20 cellular contexts compared by ENCODE assay signal in the genomic region with DNA sequence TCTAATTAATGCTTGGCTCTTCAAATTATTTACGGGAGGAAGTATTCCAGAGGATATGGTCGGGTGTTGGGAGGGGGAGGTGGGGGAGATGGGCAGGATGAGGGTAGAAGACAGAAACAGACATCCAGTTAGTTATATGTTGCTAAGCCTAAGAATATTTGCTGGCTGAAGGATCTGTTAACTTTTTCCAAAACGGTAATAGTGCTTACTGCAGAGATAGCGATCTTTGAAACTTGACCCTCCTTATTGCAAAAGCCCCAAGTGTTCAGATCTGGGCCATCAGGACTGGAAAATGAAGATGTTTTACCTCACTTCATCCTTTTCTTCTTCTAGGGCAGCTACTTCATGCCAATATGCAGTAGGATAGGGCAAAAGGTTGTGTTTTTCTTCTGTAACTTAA. TPM values are rescaled to one million over a fixed set of nuclear protein-coding genes. Genes with fewer than 3 reads are reported as not detected.
DNase-seq lines count a peak whose midpoint lies in the region; ATAC-seq and TF ChIP-seq lines count a peak whose summit lies in the region.
"Had no signal": no experiment of that assay in that cellular context is flagged by ENCODE, and none has a peak within 500 bp of the region (broad histone marks: within the 10 kb centered on the region; RNA-seq: fewer than 3 reads in every experiment).

No MANE protein-coding gene starts in this region.

- H3K9me3 ChIP-seq in RWPE2 (ENCODE audit: severe bottlenecking): no peaks in the 10 kb centered on the region
- H3K9me3 ChIP-seq in esophagus squamous epithelium: no peaks in the 10 kb centered on the region
- H3K9me3 ChIP-seq in prostate gland: no peaks in the 10 kb centered on the region
- H3K9me3 ChIP-seq: vagina had no signal

- H3K27ac ChIP-seq in RWPE2 (ENCODE audit: poor library complexity, severe bottlenecking): peak overlapping the region; percentile 16
- H3K27ac ChIP-seq in esophagus squamous epithelium: peak overlapping the region in 3 of 4 donors; percentile 25 to 66 (median 50)
- no peak overlapping the region for H3K27ac ChIP-seq in prostate gland
- H3K27ac ChIP-seq: BLaER1 treated with 17β-estradiol and CSF1 and Interleukin-3, amounts not matched to agents 10 nM and 100 nM; KMS-11; vagina had no signal

- no peak overlapping the region for H3K27ac Mint-ChIP-seq in activated naive CD4-positive, alpha-beta T cell treated with anti-CD3 and anti-CD28 coated beads, Interleukin-2, amount 50 U/mL, for 72 hours
- H3K27ac Mint-ChIP-seq: activated CD4-positive, alpha-beta T cell treated with anti-CD3 and anti-CD28 coated beads, Interleukin-2, amount 10 ng/mL, durations not matched to agents 7 days and 5 days; activated naive CD8-positive, alpha-beta T cell treated with anti-CD3 and anti-CD28 coated beads, Interleukin-2, amount 10 ng/mL, durations not matched to agents 7 days and 5 days; activated T-cell treated with anti-CD3 and anti-CD28 coated beads, Interleukin-2, amount 50 U/mL, for 24 hours; stimulated activated naive CD8-positive, alpha-beta T cell treated with anti-CD3 and anti-CD28 coated beads, Interleukin-15, Interleukin-2, amounts not matched to agents 100 ng/mL and 50 ng/mL, for 24 hours; T-helper 2 cell treated with Interferon-gamma antibody and Interleukin-4, amounts not matched to agents 5 μg/mL and 100 μg/mL, for 36 hours had no signal

- no peaks in the 10 kb centered on the region for H3K36me3 Mint-ChIP-seq in activated naive CD4-positive, alpha-beta T cell treated with anti-CD3 and anti-CD28 coated beads, Interleukin-2, amount 50 U/mL, for 72 hours
- H3K36me3 Mint-ChIP-seq: activated naive CD8-positive, alpha-beta T cell treated with anti-CD3 and anti-CD28 coated beads, Interleukin-2, amount 10 ng/mL, durations not matched to agents 7 days and 5 days had no signal

- peak; percentile 36 for DNase-seq in GF-D8 (lab: John Stamatoyannopoulos, UW)
- no peak for DNase-seq in RWPE2 (ENCODE audit: low spot score)
- no peak for DNase-seq in esophagus squamous epithelium (lab: John Stamatoyannopoulos, UW)
- DNase-seq in prostate gland (ENCODE audit: low spot score): peak; percentile 46
- DNase-seq in DMS153 treated with DMSO at 0.1 percent for 48 hours (lab: John Stamatoyannopoulos, UW; ENCODE audit: unreplicated experiment): no peak
- no peak for DNase-seq in putamen (ENCODE audit: low spot score)
- DNase-seq in activated naive CD4-positive, alpha-beta T cell treated with anti-CD3 and anti-CD28 coated beads, Interleukin-2, amount 50 U/mL, for 72 hours (ENCODE audit: low spot score in 2 of 2): no peak
- no peak for DNase-seq in NCI-H1105 (lab: John Stamatoyannopoulos, UW)
- DNase-seq: activated CD4-positive, alpha-beta T cell treated with anti-CD3 and anti-CD28 coated beads, Interleukin-2, amount 10 ng/mL, durations not matched to agents 7 days and 5 days; activated naive CD8-positive, alpha-beta T cell treated with anti-CD3 and anti-CD28 coated beads, Interleukin-2, amount 10 ng/mL, durations not matched to agents 7 days and 5 days; activated T-cell treated with anti-CD3 and anti-CD28 coated beads, Interleukin-2, amount 50 U/mL, for 24 hours; NCI-H2029; SHP77; stimulated activated CD4-positive, alpha-beta T cell treated with anti-CD3 and anti-CD28 coated beads, Interleukin-12 subunit alpha, Interleukin-12 subunit beta, amount 100 ng/mL, for 4 hours had no signal

- H3K4me3 ChIP-seq in RWPE2 (ENCODE audit: severe bottlenecking) (no peak overlapping the region), esophagus squamous epithelium (no peak overlapping the region), prostate gland (no peak overlapping the region)
- H3K4me3 ChIP-seq: BLaER1 treated with 17β-estradiol and CSF1 and Interleukin-3, amounts not matched to agents 10 nM and 100 nM; vagina had no signal

- H3K27me3 ChIP-seq in RWPE2 (ENCODE audit: insufficient read depth, poor library complexity, severe bottlenecking): no peaks in the 10 kb centered on the region
- H3K27me3 ChIP-seq in esophagus squamous epithelium: no peaks in the 10 kb centered on the region
- H3K27me3 ChIP-seq in prostate gland (replicated peaks; ENCODE audit: insufficient read depth): no peaks in the 10 kb centered on the region
- H3K27me3 ChIP-seq: BLaER1 treated with 17β-estradiol and CSF1 and Interleukin-3, amounts not matched to agents 10 nM and 100 nM; vagina had no signal

- peak; percentile 58 for ATAC-seq in RWPE2 (ENCODE audit: low read depth)
- no peak for ATAC-seq in activated naive CD4-positive, alpha-beta T cell treated with anti-CD3 and anti-CD28 coated beads, Interleukin-2, amount 50 U/mL, for 72 hours

- TF ChIP-seq CTCF in RWPE2 (IDR thresholded peaks at IDR 0.05; ENCODE audit: poor library complexity, severe bottlenecking): no peak
- no peak for TF ChIP-seq CTCF in esophagus squamous epithelium (IDR thresholded peaks at IDR 0.05)
- TF ChIP-seq CTCF in prostate gland (IDR thresholded peaks at IDR 0.05): no peak

- H3K4me1 ChIP-seq in RWPE2 (ENCODE audit: insufficient read depth, poor library complexity, severe bottlenecking) (peaks cover 30% of the 10 kb centered on the region), esophagus squamous epithelium (peaks cover 0 to 53% (median 9%) of the 10 kb centered on the region in 3 donors), prostate gland (replicated peaks) (no peaks in the 10 kb centered on the region)

- 43 to 55% methylated on average over 4 of the region's 4 CpGs for WGBS in esophagus squamous epithelium, 2 donors
- WGBS in prostate gland: 7% methylated on average over 4 of the region's 4 CpGs

- TF ChIP-seq POLR2A in esophagus squamous epithelium (IDR thresholded peaks at IDR 0.05) (no peak), prostate gland (IDR thresholded peaks at IDR 0.05) (no peak)

- no peaks in the 10 kb centered on the region for H3K9me3 Mint-ChIP-seq in activated naive CD4-positive, alpha-beta T cell treated with anti-CD3 and anti-CD28 coated beads, Interleukin-2, amount 50 U/mL, for 72 hours
- H3K9me3 Mint-ChIP-seq: activated CD4-positive, alpha-beta T cell treated with anti-CD3 and anti-CD28 coated beads, Interleukin-2, amount 10 ng/mL, durations not matched to agents 7 days and 5 days; activated naive CD8-positive, alpha-beta T cell treated with anti-CD3 and anti-CD28 coated beads, Interleukin-2, amount 10 ng/mL, durations not matched to agents 7 days and 5 days; activated T-cell treated with anti-CD3 and anti-CD28 coated beads, Interleukin-2, amount 50 U/mL, for 24 hours; central memory CD8-positive, alpha-beta T cell; stimulated activated naive CD8-positive, alpha-beta T cell treated with anti-CD3 and anti-CD28 coated beads, Interleukin-15, Interleukin-2, amounts not matched to agents 100 ng/mL and 50 ng/mL, for 24 hours; T-helper 2 cell treated with Interferon-gamma antibody and Interleukin-4, amounts not matched to agents 5 μg/mL and 100 μg/mL, for 36 hours had no signal

- H3K36me3 ChIP-seq in RWPE2 (ENCODE audit: low read depth): no peaks in the 10 kb centered on the region
- no peaks in the 10 kb centered on the region for H3K36me3 ChIP-seq in esophagus squamous epithelium
- no peaks in the 10 kb centered on the region for H3K36me3 ChIP-seq in prostate gland
- H3K36me3 ChIP-seq: BLaER1 treated with 17β-estradiol and CSF1 and Interleukin-3, amounts not matched to agents 10 nM and 100 nM; vagina had no signal

- intact Hi-C loops in esophagus squamous epithelium (cut with DNase I): no loop called here
- intact Hi-C loops in prostate gland (cut with DNase I): loop anchor here (5.0 to 10.0 kb wide), 2 partner anchors 154 to 176 kb away; no protein-coding TSS in a partner anchor

RNA-seq across cellular contexts. Expression of a gene that starts 27.0 kb away (rescaled TPM):
- 10 to 100 TPM in 2 of 4 donors, 1 to 10 TPM in 2; 1.3 to 14.7 (median 8.9) TPM for total RNA-seq in esophagus squamous epithelium
- total RNA-seq in prostate gland: 10 to 100 TPM in 1 of 2 donors, 1 to 10 TPM in 1; 8.7 to 55.0 TPM
- total RNA-seq in activated naive CD4-positive, alpha-beta T cell treated with anti-CD3 and anti-CD28 coated beads, Interleukin-2, amount 50 U/mL, for 72 hours: 10 to 100 TPM; 15.7 to 23.7 TPM

Comparison
In these comparisons a context has a peak if more than half of its experiments do, and no peak if none do; other contexts are left out.
1. DNase-seq: peak in GF-D8 (single experiment) and prostate gland (single experiment); none in RWPE2 (single experiment), esophagus squamous epithelium (single experiment), DMS153 treated with DMSO at 0.1 percent for 48 hours (single experiment), putamen (single experiment), activated naive CD4-positive, alpha-beta T cell treated with anti-CD3 and anti-CD28 coated beads, Interleukin-2, amount 50 U/mL, for 72 hours (0 of 2) and NCI-H1105 (single experiment).
2. H3K27ac ChIP-seq: peak in RWPE2 (single experiment) and esophagus squamous epithelium (3 of 4); none in prostate gland (0 of 2).